Comparison of ENCODE assay signal across 20 cellular contexts in genomic region chr22:49312601-49313000, GRCh38.
DNase-seq lines count a peak whose midpoint lies in the region; ATAC-seq and TF ChIP-seq lines count a peak whose summit lies in the region.
"Had no signal": no experiment of that assay in that cellular context is flagged by ENCODE, and none has a peak within 500 bp of the region (broad histone marks: within the 10 kb centered on the region; RNA-seq: fewer than 3 reads in every experiment).

No MANE protein-coding gene starts in this region.

- H3K4me3 ChIP-seq in right atrium auricular region, result no peak overlapping the region
- no peak overlapping the region for H3K4me3 ChIP-seq in esophagus muscularis mucosa
- H3K4me3 ChIP-seq: BLaER1, GM12878 had no signal

- no peak for TF ChIP-seq POLR2A in esophagus muscularis mucosa (IDR thresholded peaks at IDR 0.05; ENCODE audit: low read depth)

- no peaks in the 10 kb centered on the region for H3K4me1 ChIP-seq in right atrium auricular region
- H3K4me1 ChIP-seq in esophagus muscularis mucosa, result no peaks in the 10 kb centered on the region

- no peak for TF ChIP-seq EP300 in esophagus muscularis mucosa (IDR thresholded peaks at IDR 0.05)

- H3K27me3 ChIP-seq in right atrium auricular region, result no peaks in the 10 kb centered on the region
- H3K27me3 ChIP-seq in esophagus muscularis mucosa, result peaks cover 0 to 34% (median 0%) of the 10 kb centered on the region in 4 donors

- H3K27ac ChIP-seq in right atrium auricular region, result no peak overlapping the region
- no peak overlapping the region for H3K27ac ChIP-seq in esophagus muscularis mucosa (replicated peaks in 1 of 4)
- H3K27ac ChIP-seq: BLaER1 had no signal

- no peak for TF ChIP-seq CTCF in right atrium auricular region (IDR thresholded peaks at IDR 0.05)
- no peak for TF ChIP-seq CTCF in esophagus muscularis mucosa (IDR thresholded peaks at IDR 0.05)

- WGBS in esophagus muscularis mucosa, result 39% methylated on average over 2 of the region's 2 CpGs

- DNase-seq in right atrium auricular region (ENCODE audit: low spot score), result peak; percentile 38
- no peak for DNase-seq in Right ventricle myocardium superior
- DNase-seq in esophagus muscularis mucosa (ENCODE audit: extremely low spot score), result peak; percentile 66
- DNase-seq in posterior vena cava (ENCODE audit: low spot score), result peak; percentile 5
- no peak for DNase-seq in COLO668 (lab: John Stamatoyannopoulos, UW; ENCODE audit: unreplicated experiment)
- no peak for DNase-seq in inferior parietal cortex (ENCODE audit: extremely low spot score)
- DNase-seq in dermis blood vessel endothelial cell, result no peak
- no peak for DNase-seq in DMS153 treated with DMSO at 0.1 percent for 48 hours (lab: John Stamatoyannopoulos, UW; ENCODE audit: unreplicated experiment)
- DNase-seq: 8988T; Calu3; CD4-positive, alpha-beta memory T cell; DMS53; DND-41; EL; GOT3; H7; HFFc6 had no signal

- H3K9me3 ChIP-seq in right atrium auricular region (no peaks in the 10 kb centered on the region), esophagus muscularis mucosa (no peaks in the 10 kb centered on the region)
- H3K9me3 ChIP-seq: BLaER1 had no signal

- H3K36me3 ChIP-seq in right atrium auricular region (no peaks in the 10 kb centered on the region), esophagus muscularis mucosa (no peaks in the 10 kb centered on the region)
- H3K36me3 ChIP-seq: BLaER1 had no signal

- no peak for ATAC-seq in Right ventricle myocardium superior (ENCODE audit: poor library complexity)
- ATAC-seq: GM12878, HCT116 had no signal

- intact Hi-C loops in Right ventricle myocardium superior (cut with DNase I) (no loop called here), esophagus muscularis mucosa (cut with DNase I) (no loop called here), posterior vena cava (cut with DNase I) (no loop called here)

Comparison
In these comparisons a context has a peak if more than half of its experiments do, and no peak if none do; other contexts are left out.
1. DNase-seq: peak in right atrium auricular region (single experiment), esophagus muscularis mucosa (single experiment) and posterior vena cava (single experiment); none in Right ventricle myocardium superior (single experiment), COLO668 (single experiment), inferior parietal cortex (single experiment), dermis blood vessel endothelial cell (single experiment) and DMS153 treated with DMSO at 0.1 percent for 48 hours (single experiment).